8 cellular contexts compared by ENCODE assay signal in the genomic region with DNA sequence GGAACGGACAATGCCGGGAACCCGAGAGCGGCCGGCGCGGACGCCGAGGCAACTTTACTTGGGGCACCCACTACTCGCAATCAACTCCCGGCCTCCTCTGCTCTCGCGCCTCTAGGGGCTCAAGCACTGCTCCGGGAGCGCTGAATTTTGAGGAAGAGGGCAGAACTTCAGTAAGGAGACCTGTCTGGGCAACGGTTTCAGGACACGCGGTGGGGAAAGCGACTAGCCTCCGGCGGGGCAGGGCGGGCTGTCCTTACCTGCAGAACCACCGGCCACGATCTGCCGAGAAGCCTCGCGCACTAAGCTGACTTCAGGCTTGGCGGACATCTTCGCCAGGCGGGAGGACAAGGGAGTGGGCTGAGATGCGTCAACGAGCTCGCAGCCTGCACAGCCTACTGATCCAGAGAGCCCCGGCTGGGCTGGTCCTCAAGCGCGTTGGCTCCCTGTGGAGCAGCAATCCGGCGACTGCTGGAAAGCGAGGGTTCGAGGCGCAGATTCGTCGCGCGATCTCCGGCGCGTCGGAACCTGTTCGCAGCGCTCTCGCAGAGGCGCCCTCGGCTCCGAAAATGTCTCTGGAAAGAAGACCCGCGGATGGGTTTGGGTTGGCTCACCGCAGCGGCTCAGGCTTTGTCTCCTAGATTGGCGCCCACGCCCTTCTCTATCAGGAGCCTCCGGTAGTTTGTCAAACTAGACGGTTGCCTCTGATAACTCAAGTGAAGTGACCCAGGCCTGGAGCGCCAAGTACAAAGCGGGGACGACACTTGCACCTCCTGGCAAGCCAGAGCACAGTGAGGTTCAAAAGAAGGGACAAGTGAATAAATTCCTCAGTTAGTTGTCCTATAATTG. TPM values are rescaled to one million over a fixed set of nuclear protein-coding genes. Genes with fewer than 3 reads are reported as not detected.
A peak's percentile ranks its signal among the peaks of the same experiment; 100 is the strongest.
DNase-seq lines count a peak whose midpoint lies in the region; ATAC-seq and TF ChIP-seq lines count a peak whose summit lies in the region.

A gene (minus strand): TSS at position 583 of the 846 bp plus-strand sequence.

- TF ChIP-seq POLR2A in IMR-90 (IDR thresholded peaks at IDR 0.05; ENCODE audit: low read depth, low read length): peak; percentile 76; the same call in 1 of the 2 replicates

- TF ChIP-seq RAD21 in IMR-90 (IDR thresholded peaks at IDR 0.05; ENCODE audit: low read length): no peak

- H3K9me3 ChIP-seq in IMR-90 (ENCODE audit: control insufficient read depth, insufficient read depth, low read length): no peaks in the 10 kb centered on the region
- H3K9me3 ChIP-seq in SJSA1 (replicated peaks): no peaks in the 10 kb centered on the region
- H3K9me3 ChIP-seq in thoracic aorta: no peaks in the 10 kb centered on the region

- TF ChIP-seq CTCF in IMR-90 (conservative IDR thresholded peaks at IDR 0.05; ENCODE audit: low read depth, low read length) (peak; percentile 7; the same call in 1 of the 2 replicates), epithelial cell of proximal tubule (conservative IDR thresholded peaks at IDR 0.05; ENCODE audit: low read depth, low read length) (no peak), thoracic aorta (IDR thresholded peaks at IDR 0.05) (no peak)

- peak within 1 kb of the TSS; percentile 65 to 96 for H4K8ac ChIP-seq in IMR-90 (ENCODE audit: low read depth in 2 of 2, low read length in 2 of 2)

- DNase-seq in C1 segment of cervical spinal cord (lab: John Stamatoyannopoulos, UW) (peak; percentile 17 to 83 (median 58)), IMR-90 (peak; percentile 82), SJSA1 (ENCODE audit: low read depth in 1 of 2, low spot score in 2 of 2) (peak; percentile 78 to 84), epithelial cell of proximal tubule (ENCODE audit: low read depth) (peak; percentile 31), lung microvascular endothelial cell (ENCODE audit: low read depth in 2 of 2) (peak; percentile 73 to 88), thoracic aorta (ENCODE audit: low spot score) (no peak)

- peak within 1 kb of the TSS; percentile 97 for H2AFZ ChIP-seq in IMR-90 (replicated peaks; ENCODE audit: low read length, poor library complexity)

- peak within 1 kb of the TSS; percentile 65 for H3K18ac ChIP-seq in IMR-90 (ENCODE audit: low read depth, low read length)

- H3K56ac ChIP-seq in IMR-90 (ENCODE audit: extremely low read depth, insufficient read depth, low read length): peak within 1 kb of the TSS; percentile 80

- H3K14ac ChIP-seq in IMR-90 (replicated peaks; ENCODE audit: low read depth, low read length): peak within 1 kb of the TSS; percentile 88

- dilution Hi-C loops in IMR-90 (cut with HindIII; ENCODE audit: low sequenced_read_pairs, unreplicated experiment): no loop called here

- no peak within 1 kb of the TSS for H2AK5ac ChIP-seq in IMR-90 (ENCODE audit: low read depth, low read length)

- H2BK5ac ChIP-seq in IMR-90 (ENCODE audit: low read depth, low read length, poor library complexity, severe bottlenecking): peak within 1 kb of the TSS; percentile 89

- in situ Hi-C loops in IMR-90 (cut with MboI; ENCODE audit: low sequenced_read_pairs): no loop called here

- POLR2A ChIA-PET in IMR-90 (lab: Charles Lee; ENCODE audit: unreplicated experiment): interaction anchor here (0.6 to 0.9 kb wide), 3 partner anchors 25 to 656 kb away, joined by 3 to 15 read pairs (median 5); a partner anchor contains a TSS

- WGBS in IMR-90 (ENCODE audit: extremely low coverage in 2 of 2, insufficient read length in 1 of 2), 2 experiments: 1% methylated on average over 38 of the region's 66 CpGs; no CpG with 5 or more reads in 1 of the 2 experiments

- H4K91ac ChIP-seq in IMR-90 (ENCODE audit: insufficient read depth, low read depth, low read length): peak within 1 kb of the TSS; percentile 87

- intact Hi-C loops in IMR-90 (cut with micrococcal nuclease): loop anchor here (1.0 kb wide), 1 partner anchor 25 kb away; a partner anchor contains a TSS

- H3K36me3 ChIP-seq in IMR-90 (ENCODE audit: control insufficient read depth, insufficient read depth, low read length): no peaks in the 10 kb centered on the region
- no peaks in the 10 kb centered on the region for H3K36me3 ChIP-seq in SJSA1
- no peaks in the 10 kb centered on the region for H3K36me3 ChIP-seq in thoracic aorta

- H2BK20ac ChIP-seq in IMR-90 (ENCODE audit: low read depth, low read length): 0 out of 2 replicates have a peak within 1 kb of the TSS, but pooled peaks have one; percentile 75

- no peaks in the 10 kb centered on the region for H3K27me3 ChIP-seq in IMR-90 (ENCODE audit: control insufficient read depth, insufficient read depth, low read length)
- H3K27me3 ChIP-seq in SJSA1 (replicated peaks): no peaks in the 10 kb centered on the region
- no peaks in the 10 kb centered on the region for H3K27me3 ChIP-seq in thoracic aorta (replicated peaks; ENCODE audit: insufficient read depth)

- peak within 1 kb of the TSS; percentile 78 for H3K4me3 ChIP-seq in IMR-90 (ENCODE audit: insufficient read depth, low read depth, low read length)
- H3K4me3 ChIP-seq in SJSA1: peak within 1 kb of the TSS; percentile 65
- peak within 1 kb of the TSS; percentile 91 for H3K4me3 ChIP-seq in epithelial cell of proximal tubule (ENCODE audit: low read depth, low read length)
- H3K4me3 ChIP-seq in thoracic aorta: peak within 1 kb of the TSS; percentile 91

- peak within 1 kb of the TSS; percentile 65 for H3K4ac ChIP-seq in IMR-90 (ENCODE audit: low read depth, low read length)

- ATAC-seq in IMR-90 (ENCODE audit: low read depth): peak; percentile 96
- ATAC-seq in thoracic aorta (ENCODE audit: insufficient number of reproducible peaks, low FRiP score, low read depth): peak; percentile 57
- no peak for ATAC-seq in HG03469 (IDR thresholded peaks at IDR 0.05; ENCODE audit: unreplicated experiment)
- ATAC-seq in GM18511 (IDR thresholded peaks at IDR 0.05; ENCODE audit: unreplicated experiment): no peak

- peak within 1 kb of the TSS; percentile 94 for H3K4me2 ChIP-seq in IMR-90 (ENCODE audit: low read depth, low read length)

- H2BK120ac ChIP-seq in IMR-90 (ENCODE audit: low read depth, low read length): peak within 1 kb of the TSS; percentile 83

- H4K5ac ChIP-seq in IMR-90 (ENCODE audit: low read depth, low read length): peak within 1 kb of the TSS; percentile 72

- no peaks in the 10 kb centered on the region for H4K20me1 ChIP-seq in IMR-90 (ENCODE audit: insufficient read depth, low read length)

- peak within 1 kb of the TSS; percentile 94 for H3K27ac ChIP-seq in IMR-90 (ENCODE audit: insufficient read depth, low read length)
- peak within 1 kb of the TSS; percentile 52 for H3K27ac ChIP-seq in SJSA1
- peak within 1 kb of the TSS; percentile 77 to 82 for H3K27ac ChIP-seq in thoracic aorta

- H3K4me1 ChIP-seq in IMR-90 (ENCODE audit: control insufficient read depth, insufficient read depth, low read length) (0 out of 2 replicates have a peak, but pooled peaks cover 2% of the 10 kb centered on the region), SJSA1 (replicated peaks) (peaks cover 4% of the 10 kb centered on the region; the same call in 1 of the 2 replicates), thoracic aorta (ENCODE audit: control insufficient read depth in 1 of 2, low read depth in 2 of 2) (peaks cover 0 to 8% of the 10 kb centered on the region in 2 donors)

- H3K23ac ChIP-seq in IMR-90 (ENCODE audit: low read depth, low read length): peak within 1 kb of the TSS; percentile 91

- H3K9ac ChIP-seq in IMR-90 (ENCODE audit: low read depth, low read length): peak within 1 kb of the TSS; percentile 88

- no peaks in the 10 kb centered on the region for H3K9me1 ChIP-seq in IMR-90 (ENCODE audit: insufficient read depth, low read length)

- CTCF ChIA-PET in IMR-90 (lab: Yijun Ruan, JAX): interaction anchor here (1.5 kb wide), 1 partner anchor 230 kb away, joined by 5 read pairs; no protein-coding TSS in a partner anchor

- H3K79me1 ChIP-seq in IMR-90 (ENCODE audit: low read depth in 1 of 2, low read length in 2 of 2): peaks cover 2 to 3% of the 10 kb centered on the region in 2 experiments; a peak in 1 of 4 replicates

- H2AK9ac ChIP-seq in IMR-90 (replicated peaks; ENCODE audit: low read depth, low read length, poor library complexity): peak within 1 kb of the TSS; percentile 73

- H2BK15ac ChIP-seq in IMR-90 (ENCODE audit: low read depth, low read length): peak within 1 kb of the TSS; percentile 83; the same call in 2 of the 3 replicates

- BruUV-seq in IMR-90 (replicated peaks; lab: Mats Ljungman, UMichigan): no TSS peak

TF ChIP-seq in IMR-90, 13 proteins besides CTCF, POLR2A, EP300 and RAD21:
- no peak for TF ChIP-seq SMC3 (IDR thresholded peaks at IDR 0.05; ENCODE audit: low read depth, low read length)
- TF ChIP-seq FOS (IDR thresholded peaks at IDR 0.05; ENCODE audit: low read depth, low read length): no peak
- TF ChIP-seq CHD1 (IDR thresholded peaks at IDR 0.05; ENCODE audit: low read depth, low read length): 0 out of 2 replicates have a peak, but pooled peaks have one; percentile 60

RNA-seq across cellular contexts. Expression of the gene that starts here (rescaled TPM):
- total RNA-seq in IMR-90 (2012; rRNA removed) (0.90 and 2.5 TPM in 2 replicates), epithelial cell of proximal tubule (0.81 and 1.5 TPM in 2 replicates), lung microvascular endothelial cell (0.20 and 0.87 TPM in 2 replicates), thoracic aorta (1 to 10 TPM in 1 of 2 donors, not detected in 1; 1.2 TPM)
- 0.49 and 0.62 TPM in 2 replicates for polyA plus RNA-seq in IMR-90 (2012; rRNA removed)
- polyA plus RNA-seq in IMR-90 (2012; cell fraction: cytosol; rRNA removed): 0.21 TPM in 2 replicates
- 0.04 and 0.58 TPM in 2 replicates for polyA plus RNA-seq in IMR-90 (2012; cell fraction: nucleus; rRNA removed; ENCODE audit: low replicate concordance)
- total RNA-seq in SJSA1 (2014; rRNA removed; shearing (Covaris generic)): 1.2 and 2.6 TPM in 2 replicates

Comparison
In these comparisons a context has a peak if more than half of its experiments do, and no peak if none do; other contexts are left out.
1. Peak in DNase-seq in lung microvascular endothelial cell; RNA of the gene not detected or under 1 TPM.
2. ATAC-seq: peak in IMR-90 (single experiment) and thoracic aorta (single experiment); none in HG03469 (single experiment) and GM18511 (single experiment).
3. Peak in every context shown above with its lines, with median percentiles within 50 percentile points of each other: H3K27ac ChIP-seq and H3K4me3 ChIP-seq.